ENCODE assay signal across 23 cellular contexts in genomic region chr15:85926834-85927233, GRCh38.
DNase-seq lines count a peak whose midpoint lies in the region; ATAC-seq and TF ChIP-seq lines count a peak whose summit lies in the region.
"Had no signal": no experiment of that assay in that cellular context is flagged by ENCODE, and none has a peak within 500 bp of the region (broad histone marks: within the 10 kb centered on the region; RNA-seq: fewer than 3 reads in every experiment).

No MANE protein-coding gene starts in this region.

- ATAC-seq in T-helper 17 cell = no peak
- no peak for ATAC-seq in activated T-helper 17 cell treated with anti-CD3 and anti-CD28 coated beads, Interleukin-2, amount 50 U/mL, for 72 hours (replicated peaks)
- ATAC-seq: GM12878 had no signal

- H3K4me1 Mint-ChIP-seq in T-helper 17 cell (peaks cover 34% of the 10 kb centered on the region), immature natural killer cell (peaks cover 35 to 43% of the 10 kb centered on the region in 2 donors)
- H3K4me1 Mint-ChIP-seq in activated T-helper 17 cell treated with anti-CD3 and anti-CD28 coated beads, Interleukin-2, amount 50 U/mL, for 72 hours = peaks cover 34% of the 10 kb centered on the region
- H3K4me1 Mint-ChIP-seq: CD14-positive monocyte had no signal

- no peaks in the 10 kb centered on the region for H3K9me3 Mint-ChIP-seq in activated T-helper 17 cell treated with anti-CD3 and anti-CD28 coated beads, Interleukin-2, amount 50 U/mL, for 72 hours
- H3K9me3 Mint-ChIP-seq in immature natural killer cell = peaks cover 0 to 2% (median 0%) of the 10 kb centered on the region in 6 donors
- H3K9me3 Mint-ChIP-seq: CD14-positive monocyte had no signal

- H3K27me3 Mint-ChIP-seq in T-helper 17 cell (no peaks in the 10 kb centered on the region), immature natural killer cell (ENCODE audit: low read depth in 3 of 3) (peaks cover 0 to 4% (median 2%) of the 10 kb centered on the region in 3 donors)
- H3K27me3 Mint-ChIP-seq in activated T-helper 17 cell treated with anti-CD3 and anti-CD28 coated beads, Interleukin-2, amount 50 U/mL, for 72 hours = no peaks in the 10 kb centered on the region
- H3K27me3 Mint-ChIP-seq: CD4-positive, alpha-beta memory T cell had no signal

- DNase-seq in T-helper 17 cell (no peak), immature natural killer cell (no peak), dorsolateral prefrontal cortex (no peak)
- DNase-seq in activated CD8-positive, alpha-beta memory T cell treated with anti-CD3 and anti-CD28 coated beads, Interleukin-2, amount 50 U/mL, for 48 hours = no peak
- DNase-seq: 8988T; ACHN; BE2C; C1 segment of cervical spinal cord; CD4-positive, alpha-beta memory T cell; CD4-positive, CD25-positive, alpha-beta regulatory T cell; CD8-positive, alpha-beta memory T cell; COR-L47; DMS 273 treated with DMSO at 0.1 percent for 48 hours; DMS153; DMS53; DMS79; DND-41; EL; GDM1 had no signal

- peak overlapping the region; percentile 3 for H3K27ac Mint-ChIP-seq in T-helper 17 cell
- H3K27ac Mint-ChIP-seq in activated T-helper 17 cell treated with anti-CD3 and anti-CD28 coated beads, Interleukin-2, amount 50 U/mL, for 72 hours = peak overlapping the region; percentile 31
- H3K27ac Mint-ChIP-seq in immature natural killer cell = peak overlapping the region; percentile 77 to 93 (median 90)
- H3K27ac Mint-ChIP-seq: CD14-positive monocyte had no signal

- H3K4me3 Mint-ChIP-seq in T-helper 17 cell (no peak overlapping the region), immature natural killer cell (peak overlapping the region; percentile 30 to 68 (median 49))
- no peak overlapping the region for H3K4me3 Mint-ChIP-seq in activated T-helper 17 cell treated with anti-CD3 and anti-CD28 coated beads, Interleukin-2, amount 50 U/mL, for 72 hours
- H3K4me3 Mint-ChIP-seq: CD14-positive monocyte; CD8-positive, alpha-beta memory T cell had no signal

- H3K9me3 ChIP-seq in T-helper 17 cell (ENCODE audit: control insufficient read depth, low read length, poor library complexity, severe bottlenecking) = no peaks in the 10 kb centered on the region
- H3K9me3 ChIP-seq: BE2C, BLaER1 had no signal

- H3K36me3 Mint-ChIP-seq in T-helper 17 cell (ENCODE audit: low read depth) (no peaks in the 10 kb centered on the region), immature natural killer cell (peaks cover 0 to 11% (median 0%) of the 10 kb centered on the region in 3 donors)
- no peaks in the 10 kb centered on the region for H3K36me3 Mint-ChIP-seq in activated T-helper 17 cell treated with anti-CD3 and anti-CD28 coated beads, Interleukin-2, amount 50 U/mL, for 72 hours (ENCODE audit: low read depth)
- H3K36me3 Mint-ChIP-seq: CD14-positive monocyte; CD4-positive, CD25-positive, alpha-beta regulatory T cell had no signal

- intact Hi-C loops in dorsolateral prefrontal cortex (cut with DNase I) = no loop called here

- H3K27me3 ChIP-seq in dorsolateral prefrontal cortex = peaks cover 0 to 8% (median 0%) of the 10 kb centered on the region in 45 donors
- H3K27me3 ChIP-seq: BE2C, BLaER1 had no signal

- no peak for TF ChIP-seq CTCF in dorsolateral prefrontal cortex (IDR thresholded peaks at IDR 0.05 in 54 of 56, conservative IDR thresholded peaks at IDR 0.05 in 2 of 56; ENCODE audit: low read depth in 1 of 56, partially characterized antibody in 56 of 56)

- no peak overlapping the region for H3K27ac ChIP-seq in dorsolateral prefrontal cortex
- H3K27ac ChIP-seq: BLaER1 had no signal

- no peak overlapping the region for H3K4me3 ChIP-seq in dorsolateral prefrontal cortex
- H3K4me3 ChIP-seq: BLaER1, GM12878 had no signal

Comparison
In these comparisons a context has a peak if more than half of its experiments do, and no peak if none do; other contexts are left out.
1. H3K27ac Mint-ChIP-seq: peak in every context shown above with its lines; median percentile 90 in immature natural killer cell; 31 in activated T-helper 17 cell treated with anti-CD3 and anti-CD28 coated beads, Interleukin-2, amount 50 U/mL, for 72 hours; 3 in T-helper 17 cell.
2. H3K4me3 Mint-ChIP-seq: peak in immature natural killer cell (5 of 5); none in T-helper 17 cell (single experiment) and activated T-helper 17 cell treated with anti-CD3 and anti-CD28 coated beads, Interleukin-2, amount 50 U/mL, for 72 hours (single experiment).